ENCODE assay signal across 2 cellular contexts in genomic region chr2:141639809-141640208, GRCh38.
A peak's percentile ranks its signal among the peaks of the same experiment; 100 is the strongest.
TF ChIP-seq lines count a peak whose summit lies in the region.

No MANE protein-coding gene starts in this region.

TF ChIP-seq in IMR-90, 13 proteins besides CTCF, POLR2A, EP300 and RAD21 (continued from another document):
- TF ChIP-seq MAFK (IDR thresholded peaks at IDR 0.05; ENCODE audit: low read depth, low read length): peak; percentile 67

TF ChIP-seq in K562, 482 proteins besides CTCF, POLR2A, EP300 and RAD21 (continued from another document):
- TF ChIP-seq ZNF316 (IDR thresholded peaks at IDR 0.05) (peak; percentile 58; the same call in 1 of the 2 replicates), MAFF (IDR thresholded peaks at IDR 0.05; ENCODE audit: low read length) (0 out of 2 replicates have a peak, but pooled peaks have one; percentile 3), MAFK (IDR thresholded peaks at IDR 0.05; ENCODE audit: low read length) (0 out of 2 replicates have a peak, but pooled peaks have one; percentile 16), MAFG (tag; conservative IDR thresholded peaks at IDR 0.05) (0 out of 2 replicates have a peak, but pooled peaks have one; percentile 17), MEIS2 (IDR thresholded peaks at IDR 0.05; ENCODE audit: partially characterized antibody) (no peak), NFXL1 (CRISPR knock-in tag; IDR thresholded peaks at IDR 0.05) (no peak), POLR3A (IDR thresholded peaks at IDR 0.05; ENCODE audit: borderline replicate concordance, extremely low read depth, insufficient read depth, insufficient read length) (no peak), BRCA1 (IDR thresholded peaks at IDR 0.05) (no peak), BRCA1 (CRISPR knock-in tag; IDR thresholded peaks at IDR 0.05) (no peak)
